Comparison of ENCODE assay signal across 4 cellular contexts in the genomic region with DNA sequence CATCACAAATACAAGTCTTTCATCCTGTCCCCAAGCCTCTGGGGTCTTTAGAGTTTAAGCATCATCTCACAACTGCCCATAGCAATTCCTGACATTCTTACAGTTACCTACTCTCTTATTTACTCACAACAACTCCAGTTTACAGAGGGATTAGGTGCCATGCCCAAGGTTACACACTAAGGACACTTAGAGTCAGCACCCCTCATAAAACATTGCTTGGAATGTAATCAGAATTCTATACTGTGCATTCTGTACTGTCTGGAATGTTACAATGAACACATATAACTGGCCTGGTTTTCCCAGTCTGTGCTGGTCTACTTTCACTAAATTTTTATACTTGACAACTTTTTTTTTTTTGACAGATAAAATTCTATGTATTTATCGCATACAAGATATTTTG.
"Had no signal": no experiment of that assay in that cellular context is flagged by ENCODE, and none has a peak within 500 bp of the region (broad histone marks: within the 10 kb centered on the region; RNA-seq: fewer than 3 reads in every experiment).

No MANE protein-coding gene starts in this region.

- DNase-seq: H9, HFFc6 had no signal

- H3K4me3 Mint-ChIP-seq: GM23338, H9, HFFc6 had no signal

- H3K4me3 ChIP-seq: GM23338, K562 had no signal

- H3K9me3 Mint-ChIP-seq: GM23338, H9 had no signal

- H3K4me1 Mint-ChIP-seq: H9 had no signal

- H3K27ac Mint-ChIP-seq: GM23338, H9, HFFc6 had no signal
